Comparison of ENCODE assay signal across 8 cellular contexts in the genomic region with DNA sequence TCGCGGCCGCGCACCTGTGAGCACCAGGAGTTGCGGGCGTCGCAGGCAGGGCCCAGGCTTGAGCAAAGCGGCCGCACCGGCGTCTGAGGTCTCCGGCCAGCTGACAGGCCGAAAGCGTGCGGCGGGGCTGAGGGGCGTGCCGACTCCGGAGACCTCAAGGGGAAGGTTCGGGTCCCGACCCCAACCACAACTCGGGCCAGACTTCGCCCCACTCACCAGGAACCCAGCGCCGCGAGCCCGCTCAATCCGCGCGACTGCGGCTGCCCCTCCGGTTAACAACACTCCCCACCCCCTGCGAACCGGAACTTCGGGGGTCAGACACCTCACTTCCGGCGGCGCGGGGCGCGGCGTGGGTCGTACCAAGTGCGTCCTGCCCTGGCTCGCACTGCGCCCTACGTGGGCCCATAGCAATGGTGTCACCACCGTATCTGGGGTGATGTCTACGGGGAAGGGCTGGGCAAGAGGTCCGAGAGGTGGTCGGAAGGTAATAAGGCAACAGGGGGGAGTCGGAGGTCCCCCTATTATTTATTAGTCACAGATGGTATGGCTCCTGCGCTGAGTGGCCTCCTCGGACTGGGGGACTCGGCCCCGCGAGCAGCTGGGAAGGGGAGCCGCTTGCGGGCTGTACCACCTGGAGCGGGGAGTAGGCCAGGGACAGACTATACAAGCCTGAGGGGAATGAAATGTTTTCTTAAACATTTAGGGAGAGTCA. TPM values are rescaled to one million over a fixed set of nuclear protein-coding genes. Genes with fewer than 3 reads are reported as not detected.
DNase-seq lines count a peak whose midpoint lies in the region; ATAC-seq and TF ChIP-seq lines count a peak whose summit lies in the region.

TSS of gene SYVN1 (minus strand) at position 280 of the 712 bp plus-strand sequence. CDS start 918 bp downstream, outside the sequence.

- H3K27me3 ChIP-seq in GM06990 (replicated peaks; ENCODE audit: control insufficient read depth, insufficient read depth, low read length) (no peaks in the 10 kb centered on the region), ovary (no peaks in the 10 kb centered on the region), thymus (ENCODE audit: control insufficient read depth, insufficient read depth) (no peaks in the 10 kb centered on the region)

- peaks cover 17% of the 10 kb centered on the region for H3K36me3 Mint-ChIP-seq in HFFc6 (ENCODE audit: low read depth)
- peaks cover 4% of the 10 kb centered on the region for H3K36me3 Mint-ChIP-seq in activated naive CD4-positive, alpha-beta T cell treated with anti-CD3 and anti-CD28 coated beads, Interleukin-2, amount 50 U/mL, for 24 hours

- H3K27ac Mint-ChIP-seq in HFFc6: peak within 1 kb of the TSS; percentile 99
- peak within 1 kb of the TSS; percentile 99 for H3K27ac Mint-ChIP-seq in activated naive CD4-positive, alpha-beta T cell treated with anti-CD3 and anti-CD28 coated beads, Interleukin-2, amount 50 U/mL, for 24 hours

- intact Hi-C loops in ovary (cut with DNase I): no loop called here

- no peaks in the 10 kb centered on the region for H3K9me3 Mint-ChIP-seq in HFFc6
- H3K9me3 Mint-ChIP-seq in activated naive CD4-positive, alpha-beta T cell treated with anti-CD3 and anti-CD28 coated beads, Interleukin-2, amount 50 U/mL, for 24 hours: no peaks in the 10 kb centered on the region

- H3K4me1 Mint-ChIP-seq in HFFc6 (ENCODE audit: low read depth): peaks cover 26% of the 10 kb centered on the region
- peaks cover 29% of the 10 kb centered on the region for H3K4me1 Mint-ChIP-seq in activated naive CD4-positive, alpha-beta T cell treated with anti-CD3 and anti-CD28 coated beads, Interleukin-2, amount 50 U/mL, for 24 hours

- peak within 1 kb of the TSS; percentile 79 to 99 for H3K27ac ChIP-seq in ovary
- H3K27ac ChIP-seq in thymus (ENCODE audit: low read depth): peak within 1 kb of the TSS; percentile 96

- DNase-seq in GM06990 (ENCODE audit: extremely low read depth, insufficient read length) (peak; percentile 95), HFFc6 (peak; percentile 75), NAMALWA (ENCODE audit: low spot score) (peak; percentile 94), glomerular visceral epithelial cell (ENCODE audit: extremely low spot score) (peak; percentile 80), ovary (peak; percentile 91 to 94 (median 92))

- H3K9me3 ChIP-seq in ovary (no peaks in the 10 kb centered on the region), thymus (ENCODE audit: control insufficient read depth) (no peaks in the 10 kb centered on the region)

- peak within 1 kb of the TSS; percentile 100 for H3K4me3 Mint-ChIP-seq in HFFc6
- peak within 1 kb of the TSS; percentile 99 for H3K4me3 Mint-ChIP-seq in activated naive CD4-positive, alpha-beta T cell treated with anti-CD3 and anti-CD28 coated beads, Interleukin-2, amount 50 U/mL, for 24 hours

- H3K36me3 ChIP-seq in GM06990 (ENCODE audit: control insufficient read depth, insufficient read depth, low read length) (peaks cover 27% of the 10 kb centered on the region), ovary (no peaks in the 10 kb centered on the region), thymus (ENCODE audit: control insufficient read depth, insufficient read depth) (peaks cover 32% of the 10 kb centered on the region)

- 0 out of 2 replicates have a peak, but pooled peaks cover 3% of the 10 kb centered on the region for H3K27me3 Mint-ChIP-seq in HFFc6 (ENCODE audit: insufficient read depth)
- H3K27me3 Mint-ChIP-seq in activated naive CD4-positive, alpha-beta T cell treated with anti-CD3 and anti-CD28 coated beads, Interleukin-2, amount 50 U/mL, for 24 hours: no peaks in the 10 kb centered on the region

- WGBS in ovary, 3 donors: 0 to 1% (median 0%) methylated on average over 55 to 60 of the region's 60 CpGs
- WGBS in thymus: under 1% methylated on average over 60 of the region's 60 CpGs

- peak within 1 kb of the TSS; percentile 97 for H3K4me3 ChIP-seq in GM06990 (replicated peaks; ENCODE audit: low read depth, low read length)
- H3K4me3 ChIP-seq in ovary: peak within 1 kb of the TSS; percentile 76
- H3K4me3 ChIP-seq in thymus (ENCODE audit: low read length): peak within 1 kb of the TSS; percentile 79

- ATAC-seq in SK-N-SH treated with all-trans-retinoic acid at 6 μM for 48 hours: peak; percentile 88

- H3K4me1 ChIP-seq in ovary (ENCODE audit: insufficient read depth) (no peaks in the 10 kb centered on the region), thymus (ENCODE audit: control insufficient read depth, insufficient read depth, low read length) (peaks cover 10% of the 10 kb centered on the region)

- peak; percentile 95 for TF ChIP-seq POLR2A in ovary (IDR thresholded peaks at IDR 0.05)

- peak; percentile 33 for TF ChIP-seq EP300 in ovary (IDR thresholded peaks at IDR 0.05)

- no peak for TF ChIP-seq CTCF in GM06990 (IDR thresholded peaks at IDR 0.05; ENCODE audit: insufficient read depth, low read length, poor library complexity, severe bottlenecking)
- TF ChIP-seq CTCF in HFFc6 (IDR thresholded peaks at IDR 0.05): no peak
- TF ChIP-seq CTCF in ovary (IDR thresholded peaks at IDR 0.05): peak in 1 of 3 donors; percentile 8

TF ChIP-seq in SK-N-SH treated with all-trans-retinoic acid at 6 μM for 48 hours, 23 proteins besides CTCF, POLR2A, EP300 and RAD21:
- no peak for TF ChIP-seq TOX (CRISPR knock-in tag; IDR thresholded peaks at IDR 0.05; ENCODE audit: borderline replicate concordance)
- TF ChIP-seq, protein P1, sequence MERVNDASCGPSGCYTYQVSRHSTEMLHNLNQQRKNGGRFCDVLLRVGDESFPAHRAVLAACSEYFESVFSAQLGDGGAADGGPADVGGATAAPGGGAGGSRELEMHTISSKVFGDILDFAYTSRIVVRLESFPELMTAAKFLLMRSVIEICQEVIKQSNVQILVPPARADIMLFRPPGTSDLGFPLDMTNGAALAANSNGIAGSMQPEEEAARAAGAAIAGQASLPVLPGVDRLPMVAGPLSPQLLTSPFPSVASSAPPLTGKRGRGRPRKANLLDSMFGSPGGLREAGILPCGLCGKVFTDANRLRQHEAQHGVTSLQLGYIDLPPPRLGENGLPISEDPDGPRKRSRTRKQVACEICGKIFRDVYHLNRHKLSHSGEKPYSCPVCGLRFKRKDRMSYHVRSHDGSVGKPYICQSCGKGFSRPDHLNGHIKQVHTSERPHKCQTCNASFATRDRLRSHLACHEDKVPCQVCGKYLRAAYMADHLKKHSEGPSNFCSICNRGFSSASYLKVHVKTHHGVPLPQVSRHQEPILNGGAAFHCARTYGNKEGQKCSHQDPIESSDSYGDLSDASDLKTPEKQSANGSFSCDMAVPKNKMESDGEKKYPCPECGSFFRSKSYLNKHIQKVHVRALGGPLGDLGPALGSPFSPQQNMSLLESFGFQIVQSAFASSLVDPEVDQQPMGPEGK (CRISPR knock-in tag; IDR thresholded peaks at IDR 0.05; ENCODE audit: borderline replicate concordance): peak; percentile 75; the same call in 1 of the 2 replicates
- TF ChIP-seq CSRNP3 (CRISPR knock-in tag; IDR thresholded peaks at IDR 0.05): no peak

RNA-seq across cellular contexts. Expression of gene SYVN1, which starts in this region (rescaled TPM):
- 10 to 100 TPM; 39.9 to 46.9 (median 42.9) TPM for total RNA-seq in HFFc6 (2021; fragmentation: NEBNext Ultra II Directional; extraction: Animal tissue kit (Norgen Biotek cat#: 25700))
- total RNA-seq in ovary: 10 to 100 TPM; 21.1 to 73.0 (median 53.3) TPM
- polyA plus RNA-seq in ovary: 10 to 100 TPM; 26.7 to 59.6 TPM
- 22.7 TPM for polyA plus RNA-seq in thymus

Comparison
In these comparisons a context has a peak if more than half of its experiments do, and no peak if none do; other contexts are left out.
1. Peak in every context shown above with its lines: DNase-seq, ATAC-seq, H3K4me3 ChIP-seq and H3K27ac ChIP-seq.